9 cellular contexts compared by ENCODE assay signal in the genomic region with DNA sequence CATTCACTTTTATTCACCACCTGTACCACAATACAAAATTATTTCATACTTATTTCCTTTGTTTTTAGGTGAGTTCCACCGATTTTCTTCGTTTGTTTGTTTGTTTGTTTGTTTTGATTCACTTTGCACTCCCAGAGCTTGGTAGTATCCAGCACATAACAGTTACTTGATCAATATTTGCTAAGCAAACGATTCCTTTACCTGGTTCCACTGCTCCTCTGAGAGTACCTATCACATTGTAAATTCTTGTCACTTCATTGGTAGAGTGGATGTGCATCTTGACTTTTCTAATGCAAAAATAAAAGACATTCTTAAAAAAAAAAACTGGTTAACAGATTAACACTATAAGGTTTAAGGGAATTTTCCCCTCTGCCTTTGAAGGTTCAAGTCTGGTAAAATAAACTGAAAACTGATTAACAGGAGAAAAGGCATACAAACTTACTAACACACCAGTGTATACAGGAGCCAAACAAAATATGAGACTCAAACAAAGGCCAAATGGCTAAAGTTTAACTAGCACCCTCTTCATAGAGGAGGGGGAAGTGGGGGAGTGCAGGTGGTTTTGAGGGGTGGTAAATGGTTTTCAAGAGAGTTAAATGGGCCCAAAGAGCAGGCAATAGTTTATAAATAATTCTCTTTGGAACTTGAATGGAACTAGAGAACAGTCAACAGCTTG. TPM values are rescaled to one million over a fixed set of nuclear protein-coding genes. Genes with fewer than 3 reads are reported as not detected.
"Had no signal": no experiment of that assay in that cellular context is flagged by ENCODE, and none has a peak within 500 bp of the region (broad histone marks: within the 10 kb centered on the region; RNA-seq: fewer than 3 reads in every experiment).

No MANE protein-coding gene starts in this region.

RNA-seq across cellular contexts. Expression of gene FOLH1, which starts 33.6 kb away (rescaled TPM):
- total RNA-seq: activated CD4-positive, alpha-beta memory T cell treated with anti-CD3 and anti-CD28 coated beads, Interleukin-2, amount 10 ng/mL, durations not matched to agents 7 days and 5 days; activated CD4-positive, alpha-beta T cell treated with anti-CD3 and anti-CD28 coated beads for 36 hours; activated CD4-positive, alpha-beta T cell treated with anti-CD3 and anti-CD28 coated beads, Interleukin-2, amount 10 ng/mL, durations not matched to agents 7 days and 5 days; activated CD8-positive, alpha-beta memory T cell treated with anti-CD3 and anti-CD28 coated beads, Interleukin-2, amount 10 ng/mL, durations not matched to agents 7 days and 5 days; activated CD8-positive, alpha-beta T cell treated with anti-CD3 and anti-CD28 coated beads, Interleukin-2, amount 10 ng/mL, durations not matched to agents 7 days and 5 days; activated naive CD8-positive, alpha-beta T cell treated with anti-CD3 and anti-CD28 coated beads, Interleukin-2, amount 10 ng/mL, durations not matched to agents 7 days and 5 days; activated T-helper 2 cell treated with anti-CD3 and anti-CD28 coated beads, Interferon-gamma antibody, Interleukin-2, Interleukin-4, amounts not matched to agents 10 μg/mL and 5 μg/mL and 100 μg/mL, durations not matched to agents 14 hours and 24 hours and 36 hours; ascending aorta; WTC11 had no signal
